1 cellular context compared by ENCODE assay signal in the genomic region with DNA sequence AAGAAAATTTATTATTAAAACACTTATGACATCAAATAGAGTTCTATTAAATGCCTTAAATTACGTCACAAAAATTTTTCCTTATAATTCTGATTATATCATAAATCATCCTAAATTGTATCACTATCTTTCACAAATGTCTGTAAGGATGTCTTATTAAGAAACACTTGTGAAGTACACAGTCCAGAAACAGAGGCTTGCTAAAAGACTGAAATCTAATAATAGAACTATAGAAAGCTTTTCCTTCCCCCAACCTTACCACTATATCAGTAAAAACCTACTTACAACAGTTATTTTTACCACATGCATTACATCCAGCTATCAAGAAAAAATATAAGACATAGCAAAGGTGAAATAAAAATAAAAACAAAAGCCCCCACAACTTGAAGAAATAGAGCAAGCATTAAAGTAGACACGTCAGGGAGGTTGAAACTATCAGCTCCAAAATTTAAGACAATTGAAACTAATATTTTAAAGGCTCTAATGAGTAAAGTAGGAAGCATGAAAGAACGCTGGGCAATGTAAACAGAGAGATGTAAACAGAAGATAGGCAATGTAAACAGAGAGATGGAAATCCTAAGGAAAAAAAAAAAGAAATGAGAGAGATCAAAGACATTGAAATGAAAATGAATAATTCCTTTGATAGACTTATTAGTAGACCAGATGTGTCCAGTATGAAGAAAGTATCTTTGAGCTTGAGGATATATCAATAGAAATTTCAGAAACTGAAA.
A peak's percentile ranks its signal among the peaks of the same experiment; 100 is the strongest.
TF ChIP-seq lines count a peak whose summit lies in the region.

No MANE protein-coding gene starts in this region.

TF ChIP-seq in HepG2, 621 proteins besides CTCF, POLR2A, EP300 and RAD21 (continued from another document):
- TF ChIP-seq, protein P1, sequence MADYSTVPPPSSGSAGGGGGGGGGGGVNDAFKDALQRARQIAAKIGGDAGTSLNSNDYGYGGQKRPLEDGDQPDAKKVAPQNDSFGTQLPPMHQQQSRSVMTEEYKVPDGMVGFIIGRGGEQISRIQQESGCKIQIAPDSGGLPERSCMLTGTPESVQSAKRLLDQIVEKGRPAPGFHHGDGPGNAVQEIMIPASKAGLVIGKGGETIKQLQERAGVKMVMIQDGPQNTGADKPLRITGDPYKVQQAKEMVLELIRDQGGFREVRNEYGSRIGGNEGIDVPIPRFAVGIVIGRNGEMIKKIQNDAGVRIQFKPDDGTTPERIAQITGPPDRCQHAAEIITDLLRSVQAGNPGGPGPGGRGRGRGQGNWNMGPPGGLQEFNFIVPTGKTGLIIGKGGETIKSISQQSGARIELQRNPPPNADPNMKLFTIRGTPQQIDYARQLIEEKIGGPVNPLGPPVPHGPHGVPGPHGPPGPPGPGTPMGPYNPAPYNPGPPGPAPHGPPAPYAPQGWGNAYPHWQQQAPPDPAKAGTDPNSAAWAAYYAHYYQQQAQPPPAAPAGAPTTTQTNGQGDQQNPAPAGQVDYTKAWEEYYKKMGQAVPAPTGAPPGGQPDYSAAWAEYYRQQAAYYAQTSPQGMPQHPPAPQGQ (CRISPR knock-in tag; IDR thresholded peaks at IDR 0.05; ENCODE audit: borderline replicate concordance), result no peak
- TF ChIP-seq, protein P2, sequence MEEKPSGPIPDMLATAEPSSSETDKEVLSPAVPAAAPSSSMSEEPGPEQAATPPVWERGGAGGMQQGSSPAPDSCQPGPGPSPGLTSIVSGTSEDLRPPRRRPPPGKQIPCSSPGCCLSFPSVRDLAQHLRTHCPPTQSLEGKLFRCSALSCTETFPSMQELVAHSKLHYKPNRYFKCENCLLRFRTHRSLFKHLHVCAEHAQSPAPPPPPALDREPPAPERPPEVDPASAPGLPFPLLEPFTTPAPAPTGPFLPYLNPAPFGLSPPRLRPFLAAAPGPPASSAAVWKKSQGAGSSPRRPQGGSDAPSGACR (CRISPR knock-in tag; IDR thresholded peaks at IDR 0.05), result no peak
- no peak for TF ChIP-seq ZNF230 (CRISPR knock-in tag; IDR thresholded peaks at IDR 0.05)
- no peak for TF ChIP-seq MTF2 (CRISPR knock-in tag; IDR thresholded peaks at IDR 0.05; ENCODE audit: borderline replicate concordance)
- no peak for TF ChIP-seq TGIF2 (CRISPR knock-in tag; IDR thresholded peaks at IDR 0.05)
- TF ChIP-seq, protein P3, sequence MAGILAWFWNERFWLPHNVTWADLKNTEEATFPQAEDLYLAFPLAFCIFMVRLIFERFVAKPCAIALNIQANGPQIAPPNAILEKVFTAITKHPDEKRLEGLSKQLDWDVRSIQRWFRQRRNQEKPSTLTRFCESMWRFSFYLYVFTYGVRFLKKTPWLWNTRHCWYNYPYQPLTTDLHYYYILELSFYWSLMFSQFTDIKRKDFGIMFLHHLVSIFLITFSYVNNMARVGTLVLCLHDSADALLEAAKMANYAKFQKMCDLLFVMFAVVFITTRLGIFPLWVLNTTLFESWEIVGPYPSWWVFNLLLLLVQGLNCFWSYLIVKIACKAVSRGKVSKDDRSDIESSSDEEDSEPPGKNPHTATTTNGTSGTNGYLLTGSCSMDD (CRISPR knock-in tag; IDR thresholded peaks at IDR 0.05), result no peak
- TF ChIP-seq, protein P4, sequence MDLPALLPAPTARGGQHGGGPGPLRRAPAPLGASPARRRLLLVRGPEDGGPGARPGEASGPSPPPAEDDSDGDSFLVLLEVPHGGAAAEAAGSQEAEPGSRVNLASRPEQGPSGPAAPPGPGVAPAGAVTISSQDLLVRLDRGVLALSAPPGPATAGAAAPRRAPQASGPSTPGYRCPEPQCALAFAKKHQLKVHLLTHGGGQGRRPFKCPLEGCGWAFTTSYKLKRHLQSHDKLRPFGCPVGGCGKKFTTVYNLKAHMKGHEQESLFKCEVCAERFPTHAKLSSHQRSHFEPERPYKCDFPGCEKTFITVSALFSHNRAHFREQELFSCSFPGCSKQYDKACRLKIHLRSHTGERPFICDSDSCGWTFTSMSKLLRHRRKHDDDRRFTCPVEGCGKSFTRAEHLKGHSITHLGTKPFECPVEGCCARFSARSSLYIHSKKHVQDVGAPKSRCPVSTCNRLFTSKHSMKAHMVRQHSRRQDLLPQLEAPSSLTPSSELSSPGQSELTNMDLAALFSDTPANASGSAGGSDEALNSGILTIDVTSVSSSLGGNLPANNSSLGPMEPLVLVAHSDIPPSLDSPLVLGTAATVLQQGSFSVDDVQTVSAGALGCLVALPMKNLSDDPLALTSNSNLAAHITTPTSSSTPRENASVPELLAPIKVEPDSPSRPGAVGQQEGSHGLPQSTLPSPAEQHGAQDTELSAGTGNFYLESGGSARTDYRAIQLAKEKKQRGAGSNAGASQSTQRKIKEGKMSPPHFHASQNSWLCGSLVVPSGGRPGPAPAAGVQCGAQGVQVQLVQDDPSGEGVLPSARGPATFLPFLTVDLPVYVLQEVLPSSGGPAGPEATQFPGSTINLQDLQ (CRISPR knock-in tag; IDR thresholded peaks at IDR 0.05), result no peak
- no peak for TF ChIP-seq ZNF556 (CRISPR knock-in tag; IDR thresholded peaks at IDR 0.05; ENCODE audit: borderline replicate concordance)
- TF ChIP-seq HMG20A (CRISPR knock-in tag; IDR thresholded peaks at IDR 0.05; ENCODE audit: borderline replicate concordance), result peak; percentile 39; the same call in 1 of the 2 replicates
- TF ChIP-seq ZBTB42 (CRISPR knock-in tag; IDR thresholded peaks at IDR 0.05), result no peak
- peak; percentile 85 for TF ChIP-seq FOXA3 (CRISPR knock-in tag; IDR thresholded peaks at IDR 0.05)
- 0 out of 2 replicates have a peak, but pooled peaks have one; percentile 36 for TF ChIP-seq GATAD2A (CRISPR knock-in tag; IDR thresholded peaks at IDR 0.05)
- peak; percentile 85 for TF ChIP-seq FOXA1 (IDR thresholded peaks at IDR 0.05)
- TF ChIP-seq FOXA1 (CRISPR knock-in tag; IDR thresholded peaks at IDR 0.05), result peak; percentile 61
- no peak for TF ChIP-seq ZBTB21 (CRISPR knock-in tag; IDR thresholded peaks at IDR 0.05)
- no peak for TF ChIP-seq SOX13 (IDR thresholded peaks at IDR 0.05)
- peak in 1 of 2 experiments; percentile 35; a peak in 1 of 4 replicates for TF ChIP-seq SOX13 (CRISPR knock-in tag; conservative IDR thresholded peaks at IDR 0.05 in 1 of 2, IDR thresholded peaks at IDR 0.05 in 1 of 2)
- no peak for TF ChIP-seq ZBTB46 (CRISPR knock-in tag; IDR thresholded peaks at IDR 0.05; ENCODE audit: borderline replicate concordance)
- TF ChIP-seq TCF7 (IDR thresholded peaks at IDR 0.05; ENCODE audit: low read depth), result peak; percentile 41; the same call in 1 of the 2 replicates
- no peak for TF ChIP-seq ZNF678 (CRISPR knock-in tag; IDR thresholded peaks at IDR 0.05)
- peak; percentile 17; the same call in 1 of the 2 replicates for TF ChIP-seq SOX5 (CRISPR knock-in tag; IDR thresholded peaks at IDR 0.05; ENCODE audit: borderline replicate concordance)
- no peak for TF ChIP-seq RXRA (CRISPR knock-in tag; IDR thresholded peaks at IDR 0.05)
